Comparison of ENCODE assay signal across 9 cellular contexts in the genomic region with DNA sequence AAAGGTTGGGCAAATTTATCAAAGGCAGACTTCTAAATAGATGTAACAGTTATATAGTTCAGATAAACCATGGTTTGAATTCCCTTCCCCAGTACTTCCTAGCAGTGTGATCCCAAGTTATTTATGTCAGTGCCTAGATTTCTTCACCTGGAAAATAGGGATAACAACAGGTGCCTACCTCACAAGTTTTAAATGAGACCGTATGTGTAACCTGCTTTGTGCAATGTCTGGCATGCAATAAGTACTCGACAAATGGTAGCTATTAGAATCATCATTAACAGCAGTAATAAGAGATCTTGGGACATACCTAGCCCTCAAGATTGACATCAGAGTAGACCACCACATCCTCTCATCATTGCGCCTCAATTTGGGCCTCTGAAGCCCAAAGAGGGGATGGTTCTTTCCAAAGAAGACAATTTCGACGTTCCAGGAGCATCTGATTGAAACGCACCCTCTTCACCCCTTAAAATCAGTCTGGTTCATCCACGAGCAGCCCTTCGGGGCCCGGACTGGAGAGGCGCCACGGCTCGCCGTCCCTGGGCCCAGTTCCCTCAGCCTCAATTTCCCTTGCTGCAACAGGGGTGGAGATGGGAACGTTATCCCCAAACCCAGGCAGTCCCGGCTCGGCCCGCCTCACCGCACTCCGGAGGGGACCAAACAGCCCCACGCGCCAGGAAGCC. TPM values are rescaled to one million over a fixed set of nuclear protein-coding genes. Genes with fewer than 3 reads are reported as not detected.
DNase-seq lines count a peak whose midpoint lies in the region; ATAC-seq and TF ChIP-seq lines count a peak whose summit lies in the region.
"Had no signal": no experiment of that assay in that cellular context is flagged by ENCODE, and none has a peak within 500 bp of the region (broad histone marks: within the 10 kb centered on the region; RNA-seq: fewer than 3 reads in every experiment).

No MANE protein-coding gene starts in this region.

- peak; percentile 31 for ATAC-seq in GM21390 (IDR thresholded peaks at IDR 0.05; ENCODE audit: unreplicated experiment)

- peak overlapping the region; percentile 94 for H3K4me2 ChIP-seq in mesendoderm (ENCODE audit: low read length)

- peaks cover 21 to 45% (median 33%) of the 10 kb centered on the region in 4 donors for H3K4me1 Mint-ChIP-seq in CD4-positive, alpha-beta memory T cell

- H2BK120ac ChIP-seq in mesendoderm (ENCODE audit: low read depth, low read length) = peak overlapping the region; percentile 17

- H2BK15ac ChIP-seq in mesendoderm (replicated peaks; ENCODE audit: low read depth) = no peak overlapping the region

- WGBS in mesendoderm (ENCODE audit: extremely low coverage, insufficient coverage, low lambda C conversion rate) = no CpG with 5 or more reads among the region's 21 CpGs

- H3K4me1 ChIP-seq in CD4-positive, alpha-beta memory T cell (ENCODE audit: insufficient read depth, low read length) = peaks cover 25% of the 10 kb centered on the region
- no peaks in the 10 kb centered on the region for H3K4me1 ChIP-seq in breast epithelium
- H3K4me1 ChIP-seq in mesendoderm (ENCODE audit: control insufficient read depth, low read depth, low read length) = no peaks in the 10 kb centered on the region

- no peak for TF ChIP-seq POLR2A in breast epithelium (IDR thresholded peaks at IDR 0.05)

- no peak for TF ChIP-seq CTCF in LNCaP clone FGC (IDR thresholded peaks at IDR 0.05; ENCODE audit: control insufficient read depth, extremely low read depth, insufficient read depth)
- TF ChIP-seq CTCF in breast epithelium (IDR thresholded peaks at IDR 0.05) = no peak

- H4K8ac ChIP-seq in mesendoderm (ENCODE audit: low read depth, low read length) = peak overlapping the region; percentile 0

- no peaks in the 10 kb centered on the region for H3K36me3 ChIP-seq in CD4-positive, alpha-beta memory T cell (ENCODE audit: insufficient read depth, low read length)
- H3K36me3 ChIP-seq in breast epithelium (no peaks in the 10 kb centered on the region), mesendoderm (ENCODE audit: control insufficient read depth, insufficient read depth, low read length) (no peaks in the 10 kb centered on the region)

- H4K5ac ChIP-seq in mesendoderm (ENCODE audit: low read length) = no peak overlapping the region

- H3K56ac ChIP-seq in mesendoderm (ENCODE audit: low read length) = peak overlapping the region; percentile 100

- CTCF ChIA-PET in CD4-positive, alpha-beta memory T cell (lab: Charles Lee; ENCODE audit: partially characterized antibody) = no interaction called here

- H3K27ac Mint-ChIP-seq in CD4-positive, alpha-beta memory T cell = peak overlapping the region; percentile 80 to 94 (median 93)

- no peaks in the 10 kb centered on the region for H3K79me1 ChIP-seq in mesendoderm (ENCODE audit: low read length)

- no peaks in the 10 kb centered on the region for H3K9me3 ChIP-seq in CD4-positive, alpha-beta memory T cell (ENCODE audit: control insufficient read depth in 1 of 2, low read length in 2 of 2)
- H3K9me3 ChIP-seq in breast epithelium = no peaks in the 10 kb centered on the region

- H2BK5ac ChIP-seq in mesendoderm (ENCODE audit: low read length) = peak overlapping the region; percentile 65

- H3K18ac ChIP-seq in mesendoderm (ENCODE audit: low read length) = peak overlapping the region; percentile 78

- H3K79me2 ChIP-seq in mesendoderm (ENCODE audit: control insufficient read depth, insufficient read depth, low read length) = no peaks in the 10 kb centered on the region

- H3K36me3 Mint-ChIP-seq in CD4-positive, alpha-beta memory T cell = peaks cover 6 to 16% of the 10 kb centered on the region in 2 donors

- peak overlapping the region; percentile 94 for H3K9ac ChIP-seq in mesendoderm (ENCODE audit: low read length)

- H3K27me3 Mint-ChIP-seq in CD4-positive, alpha-beta memory T cell = no peaks in the 10 kb centered on the region

- H3K4me3 ChIP-seq in CD4-positive, alpha-beta memory T cell (ENCODE audit: low read length in 2 of 2) = peak overlapping the region; percentile 38 to 78
- peak overlapping the region; percentile 78 for H3K4me3 ChIP-seq in LNCaP clone FGC (ENCODE audit: low read depth, low read length)
- H3K4me3 ChIP-seq in breast epithelium = peak overlapping the region; percentile 64 to 97 (median 79)
- H3K4me3 ChIP-seq in mesendoderm (ENCODE audit: low read length) = peak overlapping the region; percentile 59

- H3K27me3 ChIP-seq in CD4-positive, alpha-beta memory T cell (ENCODE audit: insufficient read depth, low read length) = no peaks in the 10 kb centered on the region
- H3K27me3 ChIP-seq in breast epithelium (no peaks in the 10 kb centered on the region), mesendoderm (ENCODE audit: insufficient read depth, low read length, poor library complexity) (no peaks in the 10 kb centered on the region)

- POLR2A ChIA-PET in CD4-positive, alpha-beta memory T cell (lab: Charles Lee; ENCODE audit: partially characterized antibody) = no interaction called here

- H3K9me3 Mint-ChIP-seq in CD4-positive, alpha-beta memory T cell = no peaks in the 10 kb centered on the region

- H3K4me3 Mint-ChIP-seq in CD4-positive, alpha-beta memory T cell = peak overlapping the region; percentile 92 to 99 (median 96)

- peak overlapping the region; percentile 23 for H3K4ac ChIP-seq in mesendoderm (ENCODE audit: low read depth, low read length)

- H3K27ac ChIP-seq in CD4-positive, alpha-beta memory T cell (ENCODE audit: low read depth, low read length) = peak overlapping the region; percentile 66
- H3K27ac ChIP-seq in breast epithelium (peak overlapping the region; percentile 93 to 99), mesendoderm (ENCODE audit: low read depth, low read length) (peak overlapping the region; percentile 91)

- intact Hi-C loops in CD4-positive, alpha-beta memory T cell (cut with micrococcal nuclease) = no loop called here
- intact Hi-C loops in breast epithelium (cut with DNase I; ENCODE audit: low total_unique reads) = no loop called here

- H3K23ac ChIP-seq in mesendoderm (ENCODE audit: low read length) = peak overlapping the region; percentile 100

- no peak overlapping the region for H2AK5ac ChIP-seq in mesendoderm (ENCODE audit: low read length)

- DNase-seq in CD4-positive, alpha-beta memory T cell = no peak
- DNase-seq in LNCaP clone FGC (ENCODE audit: low read depth) = no peak
- no peak for DNase-seq in breast epithelium (ENCODE audit: low spot score in 2 of 2)
- peak; percentile 11 for DNase-seq in mesendoderm
- no peak for DNase-seq in CD1c-positive myeloid dendritic cell (ENCODE audit: extremely low spot score)
- DNase-seq in NCI-H226 = no peak
- DNase-seq in stimulated activated CD4-positive, alpha-beta T cell treated with anti-CD3 and anti-CD28 coated beads, Interleukin-4, amount 100 ng/mL, for 4 hours = no peak

RNA-seq across cellular contexts. Expression of a gene that starts 0.5 kb away (rescaled TPM):
- 10 to 100 TPM; 13.0 to 15.2 TPM for total RNA-seq in CD4-positive, alpha-beta memory T cell
- 1 to 10 TPM; 4.8 to 7.2 TPM for polyA plus RNA-seq in CD4-positive, alpha-beta memory T cell
- 10 to 100 TPM; 32.8 to 46.5 (median 36.1) TPM for total RNA-seq in breast epithelium
- 35.5 TPM for polyA plus RNA-seq in mesendoderm (2013, experiment 1 of 2)
- 34.5 TPM for polyA plus RNA-seq in mesendoderm (2013, experiment 2 of 2)

RNA-seq across cellular contexts. Expression of a gene that starts 0.6 kb away (rescaled TPM):
- 10 to 100 TPM; 27.3 to 35.7 TPM for total RNA-seq in CD4-positive, alpha-beta memory T cell
- polyA plus RNA-seq in CD4-positive, alpha-beta memory T cell = 10 to 100 TPM in 1 of 2 donors, 1 to 10 TPM in 1; 2.8 to 13.2 TPM
- total RNA-seq in breast epithelium = 10 to 100 TPM; 14.7 to 36.1 (median 26.3) TPM
- 18.4 TPM for polyA plus RNA-seq in mesendoderm (2013, experiment 1 of 2)
- 17.6 TPM for polyA plus RNA-seq in mesendoderm (2013, experiment 2 of 2)

RNA-seq across cellular contexts. Expression of a gene that starts 30.3 kb away (rescaled TPM):
- total RNA-seq in CD4-positive, alpha-beta memory T cell = not detected
- polyA plus RNA-seq in CD4-positive, alpha-beta memory T cell = not detected
- not detected for total RNA-seq in breast epithelium
- polyA plus RNA-seq in mesendoderm (2013, experiment 1 of 2) = not detected
- polyA plus RNA-seq in mesendoderm (2013, experiment 2 of 2) = not detected
- total RNA-seq: SK-MEL-5 had no signal
